ENCODE assay signal across 8 cellular contexts in genomic region chr5:14871573-14872069, GRCh38. TPM values are rescaled to one million over a fixed set of nuclear protein-coding genes. Genes with fewer than 3 reads are reported as not detected.
DNase-seq lines count a peak whose midpoint lies in the region; ATAC-seq, FAIRE-seq and TF ChIP-seq lines count a peak whose summit lies in the region.

Gene ANKH, minus strand, starts transcription at chr5:14871778. Its CDS starts 331 bp downstream, at chr5:14871447.

- in situ Hi-C loops in GM13977 (cut with MboI; ENCODE audit: low pct_unique_long_range_greater_than_20kb, low sequenced_read_pairs, unreplicated experiment) = no loop called here

- no peak for FAIRE-seq in astrocyte (lab: Jason Lieb, UNC)

- H3K4me3 ChIP-seq in astrocyte (ENCODE audit: insufficient read depth, low read depth, low read length) (peak within 1 kb of the TSS; percentile 72), retinal pigment epithelial cell (ENCODE audit: low read length) (peak within 1 kb of the TSS; percentile 66)

- H3K4me2 ChIP-seq in astrocyte (ENCODE audit: low read length) = peak within 1 kb of the TSS; percentile 94

- H3K4me1 ChIP-seq in astrocyte (ENCODE audit: insufficient read depth, low read length) = peaks cover 4% of the 10 kb centered on the region

- H3K36me3 ChIP-seq in astrocyte (ENCODE audit: insufficient read depth, low read length) = no peaks in the 10 kb centered on the region

- peak within 1 kb of the TSS; percentile 74 for H3K27ac ChIP-seq in astrocyte (ENCODE audit: low read depth, low read length)

- H3K9me3 ChIP-seq in T-helper 17 cell (ENCODE audit: control insufficient read depth, low read length, poor library complexity, severe bottlenecking) (no peaks in the 10 kb centered on the region), astrocyte (ENCODE audit: insufficient read depth, low read depth, low read length) (no peaks in the 10 kb centered on the region)

- peak within 1 kb of the TSS; percentile 81 for H2AFZ ChIP-seq in astrocyte (ENCODE audit: low read depth, low read length)

- H3K4me1 Mint-ChIP-seq in T-helper 17 cell = peaks cover 29% of the 10 kb centered on the region
- H3K4me1 Mint-ChIP-seq in astrocyte (ENCODE audit: low read depth, unreplicated experiment) = peaks cover 3% of the 10 kb centered on the region

- H3K9me3 Mint-ChIP-seq in astrocyte (ENCODE audit: unreplicated experiment) = no peaks in the 10 kb centered on the region

- peak within 1 kb of the TSS; percentile 99 for H3K27ac Mint-ChIP-seq in T-helper 17 cell
- H3K27ac Mint-ChIP-seq in astrocyte (ENCODE audit: unreplicated experiment) = peak within 1 kb of the TSS; percentile 83

- H3K4me3 Mint-ChIP-seq in T-helper 17 cell = peak within 1 kb of the TSS; percentile 98
- H3K4me3 Mint-ChIP-seq in astrocyte (ENCODE audit: unreplicated experiment) = peak within 1 kb of the TSS; percentile 89

- H3K36me3 Mint-ChIP-seq in T-helper 17 cell (ENCODE audit: low read depth) = no peaks in the 10 kb centered on the region
- no peaks in the 10 kb centered on the region for H3K36me3 Mint-ChIP-seq in astrocyte (ENCODE audit: low read depth, unreplicated experiment)

- DNase-seq in GM13977 (ENCODE audit: low spot score) (peak; percentile 91), NCI-H1092 (lab: John Stamatoyannopoulos, UW) (peak; percentile 69), T-helper 17 cell (peak; percentile 80 to 87 (median 82)), astrocyte (ENCODE audit: low read depth) (peak; percentile 59), hepatic stellate cell (ENCODE audit: low spot score) (peak; percentile 80), retinal pigment epithelial cell (ENCODE audit: low read depth) (peak; percentile 17), OCI-M2 (lab: John Stamatoyannopoulos, UW; ENCODE audit: unreplicated experiment) (no peak)

- no peaks in the 10 kb centered on the region for H3K27me3 ChIP-seq in astrocyte (ENCODE audit: insufficient read depth, low read length)

- H3K27me3 Mint-ChIP-seq in T-helper 17 cell (no peaks in the 10 kb centered on the region), astrocyte (ENCODE audit: low read depth, unreplicated experiment) (peaks cover 22% of the 10 kb centered on the region)

- TF ChIP-seq CTCF in GM13977 (IDR thresholded peaks at IDR 0.05; ENCODE audit: extremely low read depth, insufficient read depth, missing control alignments) = peak; percentile 90
- no peak for TF ChIP-seq CTCF in astrocyte (IDR thresholded peaks at IDR 0.05; ENCODE audit: insufficient read depth, low read depth, low read length)
- TF ChIP-seq CTCF in retinal pigment epithelial cell (conservative IDR thresholded peaks at IDR 0.05; ENCODE audit: low read depth, low read length) = no peak

- ATAC-seq in HG02623 (IDR thresholded peaks at IDR 0.05; ENCODE audit: unreplicated experiment) = peak; percentile 88
- peak; percentile 91 for ATAC-seq in T-helper 17 cell

- H3K79me2 ChIP-seq in astrocyte (ENCODE audit: insufficient read depth, low read length) = peaks cover 18% of the 10 kb centered on the region

- peaks cover 28% of the 10 kb centered on the region for H4K20me1 ChIP-seq in astrocyte (ENCODE audit: insufficient read depth, low read length)

- H3K9ac ChIP-seq in astrocyte (ENCODE audit: low read length) = peak within 1 kb of the TSS; percentile 83

RNA-seq across cellular contexts. Expression of gene ANKH, which starts in this region (rescaled TPM):
- total RNA-seq in T-helper 17 cell (100 to 1,000 TPM in 1 of 2 donors, 10 to 100 TPM in 1; 86.8 to 109 TPM), astrocyte (15.8 and 20.3 TPM in 2 replicates)
